ENCODE assay signal across 8 cellular contexts in the genomic region with DNA sequence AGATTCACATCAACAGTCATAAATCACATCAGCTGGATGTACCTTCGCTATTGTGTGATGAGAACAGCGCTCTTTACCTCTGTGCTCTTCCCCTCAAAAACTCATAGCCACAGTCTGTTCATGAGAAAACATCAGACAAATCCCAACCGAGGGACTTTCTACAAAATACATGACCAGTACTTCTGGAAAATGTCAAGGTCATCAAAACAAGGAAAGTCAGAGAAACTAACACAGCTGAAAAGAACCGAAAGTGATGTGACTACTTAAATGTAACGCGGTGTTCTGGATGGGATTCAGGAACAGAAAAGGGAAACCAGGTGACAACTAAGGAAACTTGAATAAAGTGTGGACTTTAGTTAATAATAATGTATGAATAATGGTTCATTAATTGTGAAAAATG.
"Had no signal": no experiment of that assay in that cellular context is flagged by ENCODE, and none has a peak within 500 bp of the region (broad histone marks: within the 10 kb centered on the region; RNA-seq: fewer than 3 reads in every experiment).

No MANE protein-coding gene starts in this region.

- FAIRE-seq: H1, H54 had no signal

- H3K27ac ChIP-seq: HL-60, KMS-11 had no signal

- DNase-seq: H9, HCEC 1CT, KBM-7 had no signal

- H3K4me3 ChIP-seq: GM23338 had no signal

- H3K4me2 ChIP-seq: GM23338, KMS-11 had no signal

- ATAC-seq: GM23338 had no signal
